Comparison of ENCODE assay signal across 34 cellular contexts in genomic region chr3:81965696-81966095, GRCh38.
"Had no signal": no experiment of that assay in that cellular context is flagged by ENCODE, and none has a peak within 500 bp of the region (broad histone marks: within the 10 kb centered on the region; RNA-seq: fewer than 3 reads in every experiment).

No MANE protein-coding gene starts in this region.

- H2AFZ ChIP-seq: PC-9 had no signal

- H3K27me3 ChIP-seq: MG63 had no signal

- ATAC-seq: activated naive CD8-positive, alpha-beta T cell treated with anti-CD3 and anti-CD28 coated beads, Interleukin-2, amount 50 U/mL, for 24 hours; Right ventricle myocardium inferior; SK-N-SH treated with all-trans-retinoic acid at 6 μM for 48 hours had no signal

- DNase-seq: activated CD4-positive, alpha-beta memory T cell treated with anti-CD3 and anti-CD28 coated beads, Interleukin-2, amount 10 ng/mL, durations not matched to agents 7 days and 5 days; activated CD4-positive, alpha-beta T cell treated with anti-CD3 and anti-CD28 coated beads for 1 hour; activated CD4-positive, alpha-beta T cell treated with anti-CD3 and anti-CD28 coated beads for 48 hours; activated CD4-positive, CD25-positive, alpha-beta regulatory T cell; activated CD8-positive, alpha-beta memory T cell treated with anti-CD3 and anti-CD28 coated beads for 24 hours; activated naive CD4-positive, alpha-beta T cell treated with anti-CD3 and anti-CD28 coated beads, Interleukin-2, amount 10 ng/mL, durations not matched to agents 7 days and 5 days; activated naive CD8-positive, alpha-beta T cell treated with anti-CD3 and anti-CD28 coated beads, Interleukin-2, amount 50 U/mL, for 24 hours; activated T-cell treated with anti-CD3 and anti-CD28 coated beads, Interleukin-2, amount 50 U/mL, for 24 hours; anterior cingulate cortex; caudate nucleus; cerebellar nuclear complex; Kasumi-1; MG63; NCI-H1048; NCI-H1105 treated with DMSO at 0.1 percent for 48 hours; NCI-H1436; NCI-H1694; NCI-H1930; NCI-H2081 treated with DMSO at 0.1 percent for 48 hours; NCI-H345; NCI-H524 treated with DMSO at 0.1 percent for 48 hours; PC-9; SIG-M5; SW 1271; T-helper 1 cell; T-helper 2 cell; T-helper 9 cell had no signal

- H3K9me3 ChIP-seq: MG63 had no signal

- H3K27ac ChIP-seq: PC-9, RWPE1, VCaP had no signal

- H3K36me3 ChIP-seq: MG63 had no signal

- H3K27ac Mint-ChIP-seq: activated CD4-positive, alpha-beta memory T cell treated with anti-CD3 and anti-CD28 coated beads, Interleukin-2, amount 10 ng/mL, durations not matched to agents 7 days and 5 days; activated naive CD4-positive, alpha-beta T cell treated with anti-CD3 and anti-CD28 coated beads, Interleukin-2, amount 10 ng/mL, durations not matched to agents 7 days and 5 days; activated naive CD8-positive, alpha-beta T cell; activated naive CD8-positive, alpha-beta T cell treated with anti-CD3 and anti-CD28 coated beads, Interleukin-2, amount 50 U/mL, for 24 hours; activated T-cell treated with anti-CD3 and anti-CD28 coated beads, Interleukin-2, amount 50 U/mL, for 24 hours; activated T-helper 2 cell treated with anti-CD3 and anti-CD28 coated beads, Interferon-gamma antibody, Interleukin-2, Interleukin-4, amounts not matched to agents 10 μg/mL and 5 μg/mL and 100 μg/mL, durations not matched to agents 14 hours and 24 hours and 36 hours had no signal

- H3K4me3 Mint-ChIP-seq: activated CD4-positive, alpha-beta memory T cell treated with anti-CD3 and anti-CD28 coated beads, Interleukin-2, amount 10 ng/mL, durations not matched to agents 7 days and 5 days; activated naive CD4-positive, alpha-beta T cell treated with anti-CD3 and anti-CD28 coated beads, Interleukin-2, amount 10 ng/mL, durations not matched to agents 7 days and 5 days; activated naive CD8-positive, alpha-beta T cell; activated naive CD8-positive, alpha-beta T cell treated with anti-CD3 and anti-CD28 coated beads, Interleukin-2, amount 50 U/mL, for 24 hours; activated T-cell treated with anti-CD3 and anti-CD28 coated beads, Interleukin-2, amount 50 U/mL, for 24 hours had no signal

- H3K4me1 Mint-ChIP-seq: activated CD4-positive, alpha-beta memory T cell treated with anti-CD3 and anti-CD28 coated beads, Interleukin-2, amount 10 ng/mL, durations not matched to agents 7 days and 5 days; activated naive CD4-positive, alpha-beta T cell treated with anti-CD3 and anti-CD28 coated beads, Interleukin-2, amount 10 ng/mL, durations not matched to agents 7 days and 5 days; activated naive CD8-positive, alpha-beta T cell treated with anti-CD3 and anti-CD28 coated beads, Interleukin-2, amount 50 U/mL, for 24 hours had no signal

- H3K27me3 Mint-ChIP-seq: activated CD4-positive, alpha-beta memory T cell treated with anti-CD3 and anti-CD28 coated beads, Interleukin-2, amount 10 ng/mL, durations not matched to agents 7 days and 5 days; activated naive CD4-positive, alpha-beta T cell treated with anti-CD3 and anti-CD28 coated beads, Interleukin-2, amount 10 ng/mL, durations not matched to agents 7 days and 5 days; activated naive CD8-positive, alpha-beta T cell treated with anti-CD3 and anti-CD28 coated beads, Interleukin-2, amount 50 U/mL, for 24 hours; activated T-cell treated with anti-CD3 and anti-CD28 coated beads, Interleukin-2, amount 50 U/mL, for 24 hours had no signal

- H3K36me3 Mint-ChIP-seq: activated naive CD4-positive, alpha-beta T cell treated with anti-CD3 and anti-CD28 coated beads, Interleukin-2, amount 10 ng/mL, durations not matched to agents 7 days and 5 days; activated naive CD8-positive, alpha-beta T cell; brain had no signal

- H3K4me2 ChIP-seq: PC-9 had no signal

- H3K4me3 ChIP-seq: MG63, PC-9 had no signal

- H3K9me3 Mint-ChIP-seq: activated CD4-positive, alpha-beta memory T cell treated with anti-CD3 and anti-CD28 coated beads, Interleukin-2, amount 10 ng/mL, durations not matched to agents 7 days and 5 days; activated naive CD4-positive, alpha-beta T cell treated with anti-CD3 and anti-CD28 coated beads, Interleukin-2, amount 10 ng/mL, durations not matched to agents 7 days and 5 days; activated naive CD8-positive, alpha-beta T cell treated with anti-CD3 and anti-CD28 coated beads, Interleukin-2, amount 50 U/mL, for 24 hours; activated T-cell treated with anti-CD3 and anti-CD28 coated beads, Interleukin-2, amount 50 U/mL, for 24 hours; activated T-helper 2 cell treated with anti-CD3 and anti-CD28 coated beads, Interferon-gamma antibody, Interleukin-2, Interleukin-4, amounts not matched to agents 10 μg/mL and 5 μg/mL and 100 μg/mL, durations not matched to agents 14 hours and 24 hours and 36 hours had no signal
